Comparison of ENCODE assay signal across 18 cellular contexts in genomic region chr13:21237081-21237480, GRCh38.
DNase-seq lines count a peak whose midpoint lies in the region; ATAC-seq and TF ChIP-seq lines count a peak whose summit lies in the region.
"Had no signal": no experiment of that assay in that cellular context is flagged by ENCODE, and none has a peak within 500 bp of the region (broad histone marks: within the 10 kb centered on the region; RNA-seq: fewer than 3 reads in every experiment).

No MANE protein-coding gene starts in this region.

- TF ChIP-seq POLR2A in esophagus muscularis mucosa (IDR thresholded peaks at IDR 0.05; ENCODE audit: low read depth) = no peak

- H3K27ac ChIP-seq in esophagus muscularis mucosa (replicated peaks in 1 of 4) = no peak overlapping the region
- H3K27ac ChIP-seq: 22Rv1, A549, C4-2B, HL-60 had no signal

- H3K9me3 Mint-ChIP-seq in activated naive CD8-positive, alpha-beta T cell treated with anti-CD3 and anti-CD28 coated beads, Interleukin-2, amount 50 U/mL, for 24 hours = no peaks in the 10 kb centered on the region
- no peaks in the 10 kb centered on the region for H3K9me3 Mint-ChIP-seq in activated naive CD8-positive, alpha-beta T cell treated with anti-CD3 and anti-CD28 coated beads for 36 hours
- H3K9me3 Mint-ChIP-seq in activated naive CD4-positive, alpha-beta T cell treated with anti-CD3 and anti-CD28 coated beads, Interleukin-2, amount 50 U/mL, for 72 hours = no peaks in the 10 kb centered on the region
- H3K9me3 Mint-ChIP-seq: CD4-positive, alpha-beta T cell had no signal

- CTCF ChIA-PET in GM10248 (lab: Yijun Ruan, JAX) = interaction anchor here (1.7 kb wide), 1 partner anchor 11 kb away, joined by 6 read pairs; no protein-coding TSS in a partner anchor

- H3K36me3 ChIP-seq in esophagus muscularis mucosa = no peaks in the 10 kb centered on the region

- intact Hi-C loops in esophagus muscularis mucosa (cut with DNase I) = no loop called here

- TF ChIP-seq EP300 in esophagus muscularis mucosa (IDR thresholded peaks at IDR 0.05) = no peak

- no peak overlapping the region for H3K4me3 ChIP-seq in esophagus muscularis mucosa
- H3K4me3 ChIP-seq: A549, K562 had no signal

- H3K27me3 ChIP-seq in esophagus muscularis mucosa = no peaks in the 10 kb centered on the region

- no peaks in the 10 kb centered on the region for H3K4me1 ChIP-seq in esophagus muscularis mucosa
- H3K4me1 ChIP-seq: A549 had no signal

- no peak overlapping the region for H3K4me3 Mint-ChIP-seq in activated naive CD8-positive, alpha-beta T cell treated with anti-CD3 and anti-CD28 coated beads, Interleukin-2, amount 50 U/mL, for 24 hours
- H3K4me3 Mint-ChIP-seq in activated naive CD8-positive, alpha-beta T cell treated with anti-CD3 and anti-CD28 coated beads for 36 hours = no peak overlapping the region
- H3K4me3 Mint-ChIP-seq: CD4-positive, alpha-beta T cell; H9 had no signal

- no peaks in the 10 kb centered on the region for H3K27me3 Mint-ChIP-seq in activated naive CD8-positive, alpha-beta T cell treated with anti-CD3 and anti-CD28 coated beads, Interleukin-2, amount 50 U/mL, for 24 hours
- peaks cover 7% of the 10 kb centered on the region for H3K27me3 Mint-ChIP-seq in activated naive CD8-positive, alpha-beta T cell treated with anti-CD3 and anti-CD28 coated beads for 36 hours
- H3K27me3 Mint-ChIP-seq: CD4-positive, alpha-beta T cell had no signal

- no peak overlapping the region for H3K27ac Mint-ChIP-seq in activated naive CD8-positive, alpha-beta T cell treated with anti-CD3 and anti-CD28 coated beads, Interleukin-2, amount 50 U/mL, for 24 hours
- no peak overlapping the region for H3K27ac Mint-ChIP-seq in activated naive CD8-positive, alpha-beta T cell treated with anti-CD3 and anti-CD28 coated beads for 36 hours
- no peak overlapping the region for H3K27ac Mint-ChIP-seq in activated naive CD4-positive, alpha-beta T cell treated with anti-CD3 and anti-CD28 coated beads, Interleukin-2, amount 50 U/mL, for 72 hours
- H3K27ac Mint-ChIP-seq: CD4-positive, alpha-beta T cell had no signal

- H3K4me1 Mint-ChIP-seq in activated naive CD8-positive, alpha-beta T cell treated with anti-CD3 and anti-CD28 coated beads, Interleukin-2, amount 50 U/mL, for 24 hours = peaks cover 5% of the 10 kb centered on the region
- peaks cover 7% of the 10 kb centered on the region for H3K4me1 Mint-ChIP-seq in activated naive CD8-positive, alpha-beta T cell treated with anti-CD3 and anti-CD28 coated beads for 36 hours

- WGBS in esophagus muscularis mucosa = 74% methylated on average over 7 of the region's 9 CpGs

- no peak for DNase-seq in activated naive CD8-positive, alpha-beta T cell treated with anti-CD3 and anti-CD28 coated beads, Interleukin-2, amount 50 U/mL, for 24 hours
- no peak for DNase-seq in activated naive CD8-positive, alpha-beta T cell treated with anti-CD3 and anti-CD28 coated beads for 36 hours
- DNase-seq in NCI-H69 (lab: John Stamatoyannopoulos, UW) (peak; percentile 48), esophagus muscularis mucosa (ENCODE audit: extremely low spot score) (peak; percentile 31), DMS153 treated with DMSO at 0.1 percent for 48 hours (lab: John Stamatoyannopoulos, UW; ENCODE audit: unreplicated experiment) (no peak), GM10248 (ENCODE audit: extremely low spot score) (no peak)
- no peak for DNase-seq in activated naive CD4-positive, alpha-beta T cell treated with anti-CD3 and anti-CD28 coated beads, Interleukin-2, amount 50 U/mL, for 72 hours (ENCODE audit: low spot score in 2 of 2)
- DNase-seq: AML-193; Calu3; CD4-positive, alpha-beta T cell; DMS53; GDM1; H9 had no signal

- peak; percentile 36 for ATAC-seq in activated naive CD8-positive, alpha-beta T cell treated with anti-CD3 and anti-CD28 coated beads, Interleukin-2, amount 50 U/mL, for 24 hours
- ATAC-seq in activated naive CD4-positive, alpha-beta T cell treated with anti-CD3 and anti-CD28 coated beads, Interleukin-2, amount 50 U/mL, for 72 hours = no peak
- ATAC-seq: A549, K562 had no signal

- no peaks in the 10 kb centered on the region for H3K9me3 ChIP-seq in esophagus muscularis mucosa
- H3K9me3 ChIP-seq: A549 had no signal

- TF ChIP-seq CTCF in esophagus muscularis mucosa (IDR thresholded peaks at IDR 0.05) = no peak
- TF ChIP-seq CTCF in GM10248 (IDR thresholded peaks at IDR 0.05; ENCODE audit: control extremely low read depth, extremely low read depth, low read depth, missing control alignments) = no peak

- H3K36me3 Mint-ChIP-seq in activated naive CD8-positive, alpha-beta T cell treated with anti-CD3 and anti-CD28 coated beads, Interleukin-2, amount 50 U/mL, for 24 hours (ENCODE audit: low read depth) = no peaks in the 10 kb centered on the region
- no peaks in the 10 kb centered on the region for H3K36me3 Mint-ChIP-seq in activated naive CD8-positive, alpha-beta T cell treated with anti-CD3 and anti-CD28 coated beads for 36 hours
- no peaks in the 10 kb centered on the region for H3K36me3 Mint-ChIP-seq in activated naive CD4-positive, alpha-beta T cell treated with anti-CD3 and anti-CD28 coated beads, Interleukin-2, amount 50 U/mL, for 72 hours

- POLR2A ChIA-PET in GM10248 (lab: Yijun Ruan, JAX) = no interaction called here

Comparison
In these comparisons a context has a peak if more than half of its experiments do, and no peak if none do; other contexts are left out.
1. DNase-seq: peak in NCI-H69 (single experiment) and esophagus muscularis mucosa (single experiment); none in activated naive CD8-positive, alpha-beta T cell treated with anti-CD3 and anti-CD28 coated beads, Interleukin-2, amount 50 U/mL, for 24 hours (single experiment), activated naive CD8-positive, alpha-beta T cell treated with anti-CD3 and anti-CD28 coated beads for 36 hours (single experiment), DMS153 treated with DMSO at 0.1 percent for 48 hours (single experiment), GM10248 (single experiment) and activated naive CD4-positive, alpha-beta T cell treated with anti-CD3 and anti-CD28 coated beads, Interleukin-2, amount 50 U/mL, for 72 hours (0 of 2).